1 cellular context compared by ENCODE assay signal in genomic region chr11:68867067-68867466, GRCh38.
TF ChIP-seq lines count a peak whose summit lies in the region.

No MANE protein-coding gene starts in this region.

TF ChIP-seq in HepG2, 621 proteins besides CTCF, POLR2A, EP300 and RAD21:
- peak; percentile 55; the same call in 1 of the 2 replicates for TF ChIP-seq ZNF768 (CRISPR knock-in tag; IDR thresholded peaks at IDR 0.05)
- no peak for TF ChIP-seq NFATC3 (CRISPR knock-in tag; IDR thresholded peaks at IDR 0.05)
- no peak for TF ChIP-seq KDM4B (CRISPR knock-in tag; IDR thresholded peaks at IDR 0.05)
- TF ChIP-seq GATAD1 (CRISPR knock-in tag; IDR thresholded peaks at IDR 0.05) = no peak
- no peak for TF ChIP-seq ZNF264 (CRISPR knock-in tag; IDR thresholded peaks at IDR 0.05)
TF ChIP-seq in HepG2: peak in this region for 1.
